23 cellular contexts compared by ENCODE assay signal in genomic region chr14:51836417-51836816, GRCh38.
"Had no signal": no experiment of that assay in that cellular context is flagged by ENCODE, and none has a peak within 500 bp of the region (broad histone marks: within the 10 kb centered on the region; RNA-seq: fewer than 3 reads in every experiment).

No MANE protein-coding gene starts in this region.

- H3K27ac ChIP-seq: Peyer's patch, RWPE1, SJSA1 had no signal

- H3K4me3 ChIP-seq: Peyer's patch, SJSA1 had no signal

- H3K4me1 ChIP-seq: Peyer's patch had no signal

- DNase-seq: activated CD4-positive, alpha-beta memory T cell treated with anti-CD3 and anti-CD28 coated beads for 36 hours; activated CD4-positive, alpha-beta T cell treated with anti-CD3 and anti-CD28 coated beads for 1 hour; activated CD4-positive, alpha-beta T cell treated with anti-CD3 and anti-CD28 coated beads, Interleukin-2, amount 10 ng/mL, durations not matched to agents 24 days and 14 days; activated CD8-positive, alpha-beta memory T cell treated with anti-CD3 and anti-CD28 coated beads for 24 hours; activated effector memory CD4-positive, alpha-beta T cell treated with anti-CD3 and anti-CD28 coated beads, Interleukin-2, amount 50 U/mL, for 16 hours; activated naive CD4-positive, alpha-beta T cell treated with Interleukin-2 at 50 U/mL for 16 hours; activated naive CD8-positive, alpha-beta T cell treated with anti-CD3 and anti-CD28 coated beads, Interleukin-2, amount 50 U/mL, for 24 hours; activated T-cell treated with anti-CD3 and anti-CD28 coated beads, Interleukin-2, amount 50 U/mL, for 4 hours; amniotic stem cell; NCI-H1092; NCI-H1417; NCI-H1930; NCI-H2171; NCI-H226; NCI-H510A; NCI-H69; NK-92 treated with Interleukin-12 subunit alpha and Interleukin-12 subunit beta, amount 100 ng/mL, for 24 hours; Peyer's patch; Right ventricle myocardium superior had no signal

- H3K9me3 ChIP-seq: SJSA1 had no signal

- H3K27me3 ChIP-seq: Peyer's patch, SJSA1 had no signal

- ATAC-seq: activated naive CD4-positive, alpha-beta T cell treated with anti-CD3 and anti-CD28 coated beads, Interleukin-2, amount 50 U/mL, for 72 hours; activated naive CD8-positive, alpha-beta T cell treated with anti-CD3 and anti-CD28 coated beads, Interleukin-2, amount 50 U/mL, for 24 hours; activated T-cell treated with anti-CD3 and anti-CD28 coated beads, Interleukin-2, amount 50 U/mL, for 4 hours; SK-N-SH treated with all-trans-retinoic acid at 6 μM for 48 hours had no signal

- H3K36me3 ChIP-seq: Peyer's patch, SJSA1 had no signal
